15 cellular contexts compared by ENCODE assay signal in genomic region chr2:72539145-72539552, GRCh38.
DNase-seq lines count a peak whose midpoint lies in the region; ATAC-seq, FAIRE-seq and TF ChIP-seq lines count a peak whose summit lies in the region.
"Had no signal": no experiment of that assay in that cellular context is flagged by ENCODE, and none has a peak within 500 bp of the region (broad histone marks: within the 10 kb centered on the region; RNA-seq: fewer than 3 reads in every experiment).

No MANE protein-coding gene starts in this region.

- no peak overlapping the region for H3K9ac ChIP-seq in HUES48 (ENCODE audit: low read depth, low read length)

- H3K27ac ChIP-seq in HUES48 (ENCODE audit: low read depth, low read length) (peak overlapping the region; percentile 7), dorsolateral prefrontal cortex (peak overlapping the region in 31 of 59 donors; percentile 0 to 72 (median 34)), Peyer's patch (no peak overlapping the region)
- H3K27ac ChIP-seq: hepatocyte, VCaP had no signal

- ATAC-seq in HG02798 (IDR thresholded peaks at IDR 0.05; ENCODE audit: poor library complexity, unreplicated experiment): no peak
- ATAC-seq: CD8-positive, alpha-beta T cell; stimulated activated naive CD8-positive, alpha-beta T cell treated with anti-CD3 and anti-CD28 coated beads, Interleukin-15, amount 100 ng/mL, for 72 hours had no signal

- no peaks in the 10 kb centered on the region for H3K9me3 ChIP-seq in HUES48 (ENCODE audit: control insufficient read depth, insufficient read depth, low read length)
- no peaks in the 10 kb centered on the region for H3K9me3 ChIP-seq in Peyer's patch

- no peak for TF ChIP-seq CTCF in dorsolateral prefrontal cortex (IDR thresholded peaks at IDR 0.05 in 54 of 56, conservative IDR thresholded peaks at IDR 0.05 in 2 of 56; ENCODE audit: low read depth in 1 of 56, partially characterized antibody in 56 of 56)
- no peak for TF ChIP-seq CTCF in Peyer's patch (IDR thresholded peaks at IDR 0.05)

- peak; percentile 61 for DNase-seq in AG20443 (ENCODE audit: low spot score)
- no peak for DNase-seq in dorsolateral prefrontal cortex
- DNase-seq in myocyte (ENCODE audit: low read depth): peak; percentile 11
- DNase-seq in RCC 7860 (ENCODE audit: low spot score): no peak
- no peak for DNase-seq in GM12891 (ENCODE audit: insufficient read length, low spot score)
- no peak for DNase-seq in Peyer's patch
- DNase-seq: activated CD8-positive, alpha-beta memory T cell treated with anti-CD3 and anti-CD28 coated beads, Interleukin-2, amount 50 U/mL, for 48 hours; activated naive CD8-positive, alpha-beta T cell treated with anti-CD3 and anti-CD28 coated beads, Interleukin-2, amount 10 ng/mL, durations not matched to agents 7 days and 5 days; CD8-positive, alpha-beta T cell; NCI-H526; stimulated activated naive CD8-positive, alpha-beta T cell treated with anti-CD3 and anti-CD28 coated beads, Interleukin-15, amount 100 ng/mL, for 72 hours had no signal

- H3K36me3 ChIP-seq in HUES48 (ENCODE audit: control insufficient read depth, insufficient read depth, low read length) (no peaks in the 10 kb centered on the region), Peyer's patch (no peaks in the 10 kb centered on the region)

- H3K4me3 ChIP-seq in HUES48 (ENCODE audit: low read depth, low read length): no peak overlapping the region; the same call in 1 of the 2 replicates
- no peak overlapping the region for H3K4me3 ChIP-seq in dorsolateral prefrontal cortex
- no peak overlapping the region for H3K4me3 ChIP-seq in Peyer's patch
- H3K4me3 ChIP-seq: hepatocyte had no signal

- FAIRE-seq in RCC 7860 (lab: Jason Lieb, UNC) (no peak), GM12891 (lab: Jason Lieb, UNC) (no peak)

- TF ChIP-seq POLR2A in GM12891 (IDR thresholded peaks at IDR 0.05; ENCODE audit: low read depth, low read length): no peak
- no peak for TF ChIP-seq POLR2A in Peyer's patch (IDR thresholded peaks at IDR 0.05)

- H3K4me1 ChIP-seq in HUES48 (ENCODE audit: control insufficient read depth, insufficient read depth, low read length): peaks cover 27% of the 10 kb centered on the region
- no peaks in the 10 kb centered on the region for H3K4me1 ChIP-seq in Peyer's patch

- intact Hi-C loops in dorsolateral prefrontal cortex (cut with DNase I): no loop called here

- H3K27me3 ChIP-seq in HUES48 (ENCODE audit: control insufficient read depth, insufficient read depth, low read length) (no peaks in the 10 kb centered on the region), dorsolateral prefrontal cortex (no peaks in the 10 kb centered on the region), Peyer's patch (no peaks in the 10 kb centered on the region)
- H3K27me3 ChIP-seq: hepatocyte had no signal

TF ChIP-seq in GM12891, 5 proteins besides CTCF, POLR2A, EP300 and RAD21:
- TF ChIP-seq PAX5 (IDR thresholded peaks at IDR 0.05; ENCODE audit: insufficient read depth, low read length, severe bottlenecking) (no peak), POLR2AphosphoS5 (IDR thresholded peaks at IDR 0.05; ENCODE audit: low read depth, low read length) (no peak), SPI1 (IDR thresholded peaks at IDR 0.05; ENCODE audit: low read depth, low read length) (no peak), TAF1 (IDR thresholded peaks at IDR 0.05; ENCODE audit: low read depth, low read length) (no peak), POU2F2 (IDR thresholded peaks at IDR 0.05; ENCODE audit: low read depth, low read length) (no peak)

Comparison
In these comparisons a context has a peak if more than half of its experiments do, and no peak if none do; other contexts are left out.
1. DNase-seq: peak in AG20443 (single experiment) and myocyte (single experiment); none in dorsolateral prefrontal cortex (0 of 10), RCC 7860 (single experiment), GM12891 (single experiment) and Peyer's patch (0 of 3).
2. H3K27ac ChIP-seq: peak in HUES48 (single experiment) and dorsolateral prefrontal cortex (31 of 59); none in Peyer's patch (0 of 4).